In the genomic region with DNA sequence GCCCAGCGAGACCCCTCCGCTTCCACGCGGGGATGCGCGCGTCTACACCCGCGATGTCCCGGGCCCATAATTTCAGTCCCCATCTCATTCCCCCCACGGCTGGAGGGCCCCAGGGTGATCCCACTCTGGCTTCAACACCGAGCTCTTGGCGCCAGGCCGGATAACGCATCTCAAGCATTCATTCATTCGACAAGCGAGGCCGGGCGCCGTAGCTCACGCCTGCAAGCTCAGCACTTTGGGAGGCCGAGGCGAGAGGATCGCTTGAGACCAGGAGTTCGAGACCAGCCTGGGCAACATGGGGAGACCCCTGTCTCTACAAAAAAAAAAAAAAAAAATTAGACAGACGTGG, we compare ENCODE assay signal across 8 cellular contexts. TPM values are rescaled to one million over a fixed set of nuclear protein-coding genes. Genes with fewer than 3 reads are reported as not detected.
A peak's percentile ranks its signal among the peaks of the same experiment; 100 is the strongest.
DNase-seq lines count a peak whose midpoint lies in the region; ATAC-seq and TF ChIP-seq lines count a peak whose summit lies in the region.

No MANE protein-coding gene starts in this region.

- TF ChIP-seq CTCF in astrocyte of the cerebellum (IDR thresholded peaks at IDR 0.05; ENCODE audit: low read depth, low read length, missing control alignments) (no peak), right lobe of liver (IDR thresholded peaks at IDR 0.05) (no peak), uterus (IDR thresholded peaks at IDR 0.05) (no peak)

- H3K4me1 ChIP-seq in right lobe of liver = peaks cover 0 to 32% (median 14%) of the 10 kb centered on the region in 4 donors
- H3K4me1 ChIP-seq in uterus = no peaks in the 10 kb centered on the region

- intact Hi-C loops in Right ventricle myocardium inferior (cut with DNase I) (no loop called here), cardiac septum (cut with DNase I) (no loop called here), right lobe of liver (cut with DNase I) (no loop called here), uterus (cut with DNase I; ENCODE audit: low total_unique reads) (no loop called here)

- H3K27me3 ChIP-seq in right lobe of liver (no peaks in the 10 kb centered on the region), uterus (no peaks in the 10 kb centered on the region)

- no peak for TF ChIP-seq POLR2A in right lobe of liver (IDR thresholded peaks at IDR 0.05)
- TF ChIP-seq POLR2A in uterus (IDR thresholded peaks at IDR 0.05) = no peak

- WGBS in right lobe of liver (ENCODE audit: insufficient coverage, low coverage, low lambda C conversion rate, missing lambda C conversion rate) = 36% methylated on average over 25 of the region's 26 CpGs

- H3K27ac ChIP-seq in right lobe of liver (no peak overlapping the region), uterus (peak overlapping the region; percentile 5 to 6)

- H3K9me3 ChIP-seq in right lobe of liver = no peaks in the 10 kb centered on the region
- no peaks in the 10 kb centered on the region for H3K9me3 ChIP-seq in uterus

- DNase-seq in Right ventricle myocardium inferior (ENCODE audit: missing footprints) (peak; percentile 76), cardiac septum (ENCODE audit: low spot score) (no peak), astrocyte of the cerebellum (ENCODE audit: low read depth) (no peak), right lobe of liver (peak in 2 of 3 donors; percentile 57 to 64), uterus (no peak)

- H3K36me3 ChIP-seq in right lobe of liver = peaks cover 4 to 14% (median 6%) of the 10 kb centered on the region in 4 donors
- no peaks in the 10 kb centered on the region for H3K36me3 ChIP-seq in uterus

- H3K4me3 ChIP-seq in astrocyte of the cerebellum (ENCODE audit: low read depth, low read length) (peak overlapping the region; percentile 35), right lobe of liver (peak overlapping the region; percentile 45 to 50 (median 49)), uterus (peak overlapping the region; percentile 27 to 46)

- ATAC-seq in Right ventricle myocardium inferior (no peak), right lobe of liver (no peak), HG02798 (IDR thresholded peaks at IDR 0.05; ENCODE audit: poor library complexity, unreplicated experiment) (no peak), GM19351 (IDR thresholded peaks at IDR 0.05; ENCODE audit: unreplicated experiment) (no peak), GM18868 (IDR thresholded peaks at IDR 0.05; ENCODE audit: unreplicated experiment) (no peak)

- in situ Hi-C loops in astrocyte of the cerebellum (cut with HindIII; ENCODE audit: low sequenced_read_pairs) = no loop called here

RNA-seq across cellular contexts. Expression of gene ANGPTL6, which starts 5.9 kb away (rescaled TPM):
- not detected for total RNA-seq in Right ventricle myocardium inferior
- total RNA-seq in cardiac septum = 0.19 TPM
- 10 to 100 TPM; 12.6 to 18.6 (median 15.0) TPM for total RNA-seq in right lobe of liver
- total RNA-seq in uterus = 1 to 10 TPM in 1 of 4 donors, not detected in 3; 5.5 TPM

RNA-seq across cellular contexts. Expression of gene PPAN, which starts 9.6 kb away (rescaled TPM):
- total RNA-seq in Right ventricle myocardium inferior (27.0 TPM), cardiac septum (29.5 TPM), right lobe of liver (10 to 100 TPM; 11.2 to 19.9 (median 18.4) TPM), uterus (10 to 100 TPM in 3 of 4 donors, 1 to 10 TPM in 1; 5.6 to 54.8 (median 26.1) TPM)

RNA-seq across cellular contexts. Expression of gene SHFL, which starts 10.5 kb away (rescaled TPM):
- total RNA-seq in Right ventricle myocardium inferior (9.7 TPM), cardiac septum (9.4 TPM), right lobe of liver (100 to 1,000 TPM in 1 of 6 experiments, 10 to 100 TPM in 5; 68.5 to 119 (median 88.9) TPM), uterus (10 to 100 TPM; 23.2 to 79.2 (median 44.8) TPM)

RNA-seq across cellular contexts. Expression of gene P2RY11, which starts 14.9 kb away (rescaled TPM):
- 4.5 TPM for total RNA-seq in Right ventricle myocardium inferior
- 10.0 TPM for total RNA-seq in cardiac septum
- total RNA-seq in right lobe of liver = 1 to 10 TPM; 2.9 to 6.8 (median 5.0) TPM
- 10 to 100 TPM in 1 of 4 donors, 1 to 10 TPM in 2, under 1 TPM in 1; 0.51 to 19.1 (median 4.4) TPM for total RNA-seq in uterus

RNA-seq across cellular contexts. Expression of gene EIF3G, which starts 23.1 kb away (rescaled TPM):
- total RNA-seq in Right ventricle myocardium inferior = 167 TPM
- 126 TPM for total RNA-seq in cardiac septum
- 100 to 1,000 TPM in 2 of 6 experiments, 10 to 100 TPM in 4; 68.5 to 142 (median 81.4) TPM for total RNA-seq in right lobe of liver
- 100 to 1,000 TPM; 162 to 460 (median 226) TPM for total RNA-seq in uterus

Comparison
In these comparisons a context has a peak if more than half of its experiments do, and no peak if none do; other contexts are left out.
1. DNase-seq: peak in Right ventricle myocardium inferior (single experiment) and right lobe of liver (2 of 3); none in cardiac septum (single experiment), astrocyte of the cerebellum (single experiment) and uterus (0 of 2).
2. H3K27ac ChIP-seq: peak in uterus (2 of 2); none in right lobe of liver (0 of 3).
3. Peak in every context shown above with its lines, with median percentiles within 50 percentile points of each other: H3K4me3 ChIP-seq.